In the genomic region with DNA sequence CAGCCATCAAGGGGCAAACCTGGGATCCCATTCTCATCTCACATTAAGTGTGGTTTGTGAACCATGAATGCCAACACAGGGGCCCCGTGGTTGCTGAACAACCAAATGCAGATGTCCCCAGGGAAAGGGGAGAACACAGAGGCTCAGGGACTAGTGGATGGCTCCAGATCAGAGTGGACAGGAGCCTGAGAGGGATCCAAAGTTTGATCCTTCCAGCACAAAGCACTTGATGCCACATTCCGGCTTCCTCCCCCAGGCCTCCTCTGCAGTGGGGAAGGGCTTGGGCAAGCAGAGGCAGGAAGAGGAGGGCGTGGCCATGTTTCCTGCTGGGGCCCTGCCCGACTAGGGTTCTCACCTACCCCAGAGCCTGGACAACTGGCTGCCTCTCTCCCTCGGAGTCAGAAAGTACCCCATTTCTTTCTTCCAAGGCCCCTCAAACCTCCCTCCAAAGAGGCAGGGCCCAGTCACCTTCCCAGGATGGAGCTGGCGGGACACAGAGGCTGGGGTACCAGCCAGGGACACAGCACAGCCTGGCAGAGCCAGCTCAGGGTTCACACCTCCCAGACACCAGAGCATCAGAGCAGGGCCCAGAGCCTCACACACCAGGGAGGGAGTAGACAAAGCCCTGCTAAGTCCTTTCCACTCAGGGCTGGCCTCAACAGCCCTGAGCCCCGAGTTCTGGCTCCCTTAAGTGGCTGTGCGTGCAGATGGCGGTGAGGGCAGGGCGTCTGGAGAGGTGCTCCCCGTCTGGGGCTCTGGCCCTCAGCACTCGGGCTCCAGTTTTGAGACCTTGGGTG, we compare ENCODE assay signal across 8 cellular contexts. TPM values are rescaled to one million over a fixed set of nuclear protein-coding genes. Genes with fewer than 3 reads are reported as not detected.
DNase-seq lines count a peak whose midpoint lies in the region; ATAC-seq and TF ChIP-seq lines count a peak whose summit lies in the region.

No MANE protein-coding gene starts in this region.

- H3K9me3 ChIP-seq in KOPT-K1 (ENCODE audit: insufficient read depth, low read length, poor library complexity, severe bottlenecking) (no peaks in the 10 kb centered on the region), mucosa of rectum (ENCODE audit: control insufficient read depth in 2 of 2, low read length in 2 of 2) (no peaks in the 10 kb centered on the region), upper lobe of left lung (no peaks in the 10 kb centered on the region)

- peak; percentile 49 for DNase-seq in COR-L47 (lab: John Stamatoyannopoulos, UW)
- peak; percentile 60 for DNase-seq in effector CD4-positive, alpha-beta T cell
- DNase-seq in upper lobe of left lung = peak in 1 of 2 donors; percentile 91

- TF ChIP-seq CTCF in VCaP (conservative IDR thresholded peaks at IDR 0.05) (no peak), upper lobe of left lung (IDR thresholded peaks at IDR 0.05) (no peak)

- H3K27ac ChIP-seq in KOPT-K1 (ENCODE audit: low read depth, low read length, poor library complexity, severe bottlenecking) (peak overlapping the region; percentile 90), VCaP (peak overlapping the region; percentile 95), mucosa of rectum (ENCODE audit: low read depth in 2 of 2, low read length in 2 of 2) (peak overlapping the region; percentile 95 to 99), upper lobe of left lung (peak overlapping the region; percentile 77 to 92 (median 86))

- peak overlapping the region; percentile 71 to 83 for H3K4me3 ChIP-seq in mucosa of rectum (ENCODE audit: low read length in 2 of 2)
- peak overlapping the region in 2 of 4 donors; percentile 73 for H3K4me3 ChIP-seq in upper lobe of left lung

- H3K4me1 ChIP-seq in mucosa of rectum (ENCODE audit: control insufficient read depth in 2 of 2, insufficient read depth in 2 of 2, low read length in 2 of 2) (peaks cover 33 to 41% of the 10 kb centered on the region in 2 donors), upper lobe of left lung (peaks cover 23 to 62% (median 44%) of the 10 kb centered on the region in 4 donors)

- TF ChIP-seq EP300 in upper lobe of left lung (IDR thresholded peaks at IDR 0.05) = no peak

- H3K36me3 ChIP-seq in KOPT-K1 (ENCODE audit: insufficient read depth, low read length) = no peaks in the 10 kb centered on the region
- no peaks in the 10 kb centered on the region for H3K36me3 ChIP-seq in mucosa of rectum (ENCODE audit: control insufficient read depth in 2 of 2, insufficient read depth in 2 of 2, low read length in 2 of 2)
- no peaks in the 10 kb centered on the region for H3K36me3 ChIP-seq in upper lobe of left lung

- WGBS in upper lobe of left lung, 2 donors = 22 to 29% methylated on average over 6 to 10 of the region's 12 CpGs

- H3K27me3 ChIP-seq in mucosa of rectum (ENCODE audit: control insufficient read depth in 2 of 2, insufficient read depth in 2 of 2, low read length in 2 of 2) = no peaks in the 10 kb centered on the region
- no peaks in the 10 kb centered on the region for H3K27me3 ChIP-seq in upper lobe of left lung

- no peak for ATAC-seq in upper lobe of left lung (ENCODE audit: low FRiP score in 2 of 2)
- no peak for ATAC-seq in HG03342 (IDR thresholded peaks at IDR 0.05; ENCODE audit: unreplicated experiment)
- ATAC-seq in GM21423 (IDR thresholded peaks at IDR 0.05; ENCODE audit: unreplicated experiment) = no peak

- TF ChIP-seq POLR2A in upper lobe of left lung (IDR thresholded peaks at IDR 0.05) = no peak

- peak overlapping the region; percentile 86 to 93 for H3K9ac ChIP-seq in mucosa of rectum (ENCODE audit: low read depth in 1 of 2, low read length in 2 of 2)

RNA-seq across cellular contexts. Expression of gene RNF44, which starts 4.3 kb away (rescaled TPM):
- 10 to 100 TPM; 13.4 to 76.5 (median 51.7) TPM for total RNA-seq in upper lobe of left lung

RNA-seq across cellular contexts. Expression of gene CDHR2, which starts 7.6 kb away (rescaled TPM):
- total RNA-seq in upper lobe of left lung = under 1 TPM in 2 of 6 donors, not detected in 4; 0.30 to 0.34 TPM
